In the genomic region with DNA sequence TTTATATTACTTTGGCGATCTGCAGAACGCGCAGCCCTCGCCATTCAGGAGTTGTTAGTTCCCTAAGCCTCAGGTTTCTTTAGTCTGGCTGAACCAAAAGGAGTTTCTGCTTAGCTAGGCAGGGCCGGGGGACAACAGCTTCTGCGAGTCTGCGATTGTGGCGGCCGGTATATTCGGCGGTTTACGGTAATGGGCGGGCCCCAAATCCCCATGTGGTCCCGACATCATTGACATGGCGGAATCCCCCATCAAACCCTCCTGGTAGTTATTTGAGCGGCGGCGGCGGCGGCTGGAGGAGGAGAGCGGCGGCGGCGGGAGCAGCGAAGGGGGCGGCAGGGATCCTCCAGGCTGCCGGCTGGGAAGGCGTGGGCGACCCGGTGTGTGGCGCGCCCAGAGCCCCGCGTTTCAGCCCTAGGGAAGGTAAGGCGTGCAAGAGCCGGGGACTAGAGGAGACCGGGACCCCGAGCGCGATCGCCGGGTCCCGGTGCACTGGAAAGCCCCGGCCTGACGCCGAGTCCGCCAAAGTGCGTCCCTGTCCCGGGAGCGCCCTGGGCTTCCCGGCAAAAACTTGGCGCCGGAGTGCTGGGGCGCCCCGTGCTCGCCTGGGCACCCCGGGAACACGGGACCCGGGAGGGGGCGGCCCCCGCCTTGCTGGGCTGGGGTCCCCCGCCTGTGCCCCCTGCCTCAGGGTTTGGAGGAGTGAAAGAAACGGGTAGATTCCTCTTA, we compare ENCODE assay signal across 8 cellular contexts. TPM values are rescaled to one million over a fixed set of nuclear protein-coding genes. Genes with fewer than 3 reads are reported as not detected.
A peak's percentile ranks its signal among the peaks of the same experiment; 100 is the strongest.
DNase-seq lines count a peak whose midpoint lies in the region; ATAC-seq lines count a peak whose summit lies in the region.

A gene (plus strand): TSS at position 227 of the 726 bp plus-strand sequence. CDS start 72,902 bp downstream, outside the sequence.

- peak within 1 kb of the TSS; percentile 99 for H3K4me3 Mint-ChIP-seq in activated T-helper 1 cell treated with anti-CD3 and anti-CD28 coated beads, Interleukin-12 subunit alpha, Interleukin-12 subunit beta, Interleukin-2, Interleukin-4 antibody, amounts not matched to agents 30 ng/mL and 10 ng/mL and 1 ng/mL, durations not matched to agents 14 hours and 24 hours and 36 hours
- H3K4me3 Mint-ChIP-seq in naive thymus-derived CD8-positive, alpha-beta T cell = peak within 1 kb of the TSS; percentile 94 to 100 (median 99)

- intact Hi-C loops in activated T-helper 1 cell treated with anti-CD3 and anti-CD28 coated beads, Interleukin-12 subunit alpha, Interleukin-12 subunit beta, Interleukin-2, Interleukin-4 antibody, amounts not matched to agents 30 ng/mL and 10 ng/mL and 1 ng/mL, durations not matched to agents 14 hours and 24 hours and 36 hours (cut with micrococcal nuclease) = loop anchor here (1.0 to 10.0 kb wide), 13 partner anchors 17 to 1682 kb away; a partner anchor contains a TSS

- H3K4me1 Mint-ChIP-seq in activated T-helper 1 cell treated with anti-CD3 and anti-CD28 coated beads, Interleukin-12 subunit alpha, Interleukin-12 subunit beta, Interleukin-2, Interleukin-4 antibody, amounts not matched to agents 30 ng/mL and 10 ng/mL and 1 ng/mL, durations not matched to agents 14 hours and 24 hours and 36 hours (ENCODE audit: low read depth) = peaks cover 31% of the 10 kb centered on the region
- peaks cover 8 to 55% (median 38%) of the 10 kb centered on the region in 4 donors for H3K4me1 Mint-ChIP-seq in naive thymus-derived CD8-positive, alpha-beta T cell

- peaks cover 2% of the 10 kb centered on the region for H3K36me3 Mint-ChIP-seq in activated T-helper 1 cell treated with anti-CD3 and anti-CD28 coated beads, Interleukin-12 subunit alpha, Interleukin-12 subunit beta, Interleukin-2, Interleukin-4 antibody, amounts not matched to agents 30 ng/mL and 10 ng/mL and 1 ng/mL, durations not matched to agents 14 hours and 24 hours and 36 hours (ENCODE audit: low read depth)
- no peaks in the 10 kb centered on the region for H3K36me3 Mint-ChIP-seq in naive thymus-derived CD8-positive, alpha-beta T cell

- ATAC-seq in GM21825 (IDR thresholded peaks at IDR 0.05; ENCODE audit: unreplicated experiment) = peak; percentile 75
- ATAC-seq in naive thymus-derived CD8-positive, alpha-beta T cell = peak; percentile 92 to 95

- H3K9me3 Mint-ChIP-seq in activated T-helper 1 cell treated with anti-CD3 and anti-CD28 coated beads, Interleukin-12 subunit alpha, Interleukin-12 subunit beta, Interleukin-2, Interleukin-4 antibody, amounts not matched to agents 30 ng/mL and 10 ng/mL and 1 ng/mL, durations not matched to agents 14 hours and 24 hours and 36 hours = no peaks in the 10 kb centered on the region
- no peaks in the 10 kb centered on the region for H3K9me3 Mint-ChIP-seq in naive thymus-derived CD8-positive, alpha-beta T cell

- peak within 1 kb of the TSS; percentile 99 for H3K27ac Mint-ChIP-seq in activated T-helper 1 cell treated with anti-CD3 and anti-CD28 coated beads, Interleukin-12 subunit alpha, Interleukin-12 subunit beta, Interleukin-2, Interleukin-4 antibody, amounts not matched to agents 30 ng/mL and 10 ng/mL and 1 ng/mL, durations not matched to agents 14 hours and 24 hours and 36 hours
- H3K27ac Mint-ChIP-seq in naive thymus-derived CD8-positive, alpha-beta T cell = peak within 1 kb of the TSS; percentile 92 to 98 (median 97)

- POLR2A ChIA-PET in naive thymus-derived CD8-positive, alpha-beta T cell (lab: Charles Lee) = interaction anchor here (0.6 to 1.8 kb wide), 2 partner anchors 12 to 68 kb away, joined by 3 to 17 read pairs; no protein-coding TSS in a partner anchor

- peak; percentile 87 for DNase-seq in DMS79 treated with DMSO at 0.1 percent for 48 hours (lab: John Stamatoyannopoulos, UW)
- DNase-seq in Kasumi-1 (lab: John Stamatoyannopoulos, UW) = peak; percentile 93
- DNase-seq in RPMI7951 (ENCODE audit: low read depth) = peak; percentile 97
- peak; percentile 89 for DNase-seq in activated T-helper 1 cell treated with anti-CD3 and anti-CD28 coated beads, Interleukin-12 subunit alpha, Interleukin-12 subunit beta, Interleukin-2, Interleukin-4 antibody, amounts not matched to agents 30 ng/mL and 10 ng/mL and 1 ng/mL, durations not matched to agents 14 hours and 24 hours and 36 hours (ENCODE audit: low spot score)
- peak; percentile 95 for DNase-seq in fibroblast of gingiva (ENCODE audit: low read depth)
- peak; percentile 75 to 94 (median 90) for DNase-seq in naive thymus-derived CD8-positive, alpha-beta T cell
- peak; percentile 83 to 89 (median 85) for DNase-seq in stimulated activated naive CD4-positive, alpha-beta T cell (lab: John Stamatoyannopoulos, UW)

- peaks cover 13% of the 10 kb centered on the region for H3K27me3 Mint-ChIP-seq in activated T-helper 1 cell treated with anti-CD3 and anti-CD28 coated beads, Interleukin-12 subunit alpha, Interleukin-12 subunit beta, Interleukin-2, Interleukin-4 antibody, amounts not matched to agents 30 ng/mL and 10 ng/mL and 1 ng/mL, durations not matched to agents 14 hours and 24 hours and 36 hours (ENCODE audit: insufficient read depth)
- H3K27me3 Mint-ChIP-seq in naive thymus-derived CD8-positive, alpha-beta T cell = peaks cover 0 to 2% (median 0%) of the 10 kb centered on the region in 5 donors

RNA-seq across cellular contexts. Expression of the gene that starts here (rescaled TPM):
- total RNA-seq in RPMI7951 (2014; rRNA removed; shearing (Covaris generic)) = 60.6 and 64.6 TPM in 2 replicates
- 29.0 and 31.5 TPM in 2 replicates for total RNA-seq in activated T-helper 1 cell treated with anti-CD3 and anti-CD28 coated beads, Interleukin-12 subunit alpha, Interleukin-12 subunit beta, Interleukin-2, Interleukin-4 antibody, amounts not matched to agents 30 ng/mL and 10 ng/mL and 1 ng/mL, durations not matched to agents 14 hours and 24 hours and 36 hours
- 10 to 100 TPM; 14.7 to 20.6 TPM for total RNA-seq in naive thymus-derived CD8-positive, alpha-beta T cell
- 1 to 10 TPM; 6.5 to 8.8 (median 8.6) TPM for polyA plus RNA-seq in naive thymus-derived CD8-positive, alpha-beta T cell

Comparison
In these comparisons a context has a peak if more than half of its experiments do, and no peak if none do; other contexts are left out.
1. Peak in every context shown above with its lines: DNase-seq and ATAC-seq.